Comparison of ENCODE assay signal across 19 cellular contexts in genomic region chr1:167681497-167682102, GRCh38. TPM values are rescaled to one million over a fixed set of nuclear protein-coding genes. Genes with fewer than 3 reads are reported as not detected.
DNase-seq lines count a peak whose midpoint lies in the region; ATAC-seq and TF ChIP-seq lines count a peak whose summit lies in the region.
"Had no signal": no experiment of that assay in that cellular context is flagged by ENCODE, and none has a peak within 500 bp of the region (broad histone marks: within the 10 kb centered on the region; RNA-seq: fewer than 3 reads in every experiment).

No MANE protein-coding gene starts in this region.

- H3K36me3 ChIP-seq in CD8-positive, alpha-beta memory T cell (ENCODE audit: insufficient read depth, low read length) = peaks cover 59% of the 10 kb centered on the region
- H3K36me3 ChIP-seq in gastrocnemius medialis = no peaks in the 10 kb centered on the region
- H3K36me3 ChIP-seq in MG63 = no peaks in the 10 kb centered on the region
- H3K36me3 ChIP-seq: sigmoid colon, uterus had no signal

- H3K9me3 ChIP-seq in CD8-positive, alpha-beta memory T cell (ENCODE audit: low read length) = no peaks in the 10 kb centered on the region
- no peaks in the 10 kb centered on the region for H3K9me3 ChIP-seq in gastrocnemius medialis
- no peaks in the 10 kb centered on the region for H3K9me3 ChIP-seq in MG63
- H3K9me3 ChIP-seq: sigmoid colon, uterus had no signal

- CTCF ChIA-PET in CD8-positive, alpha-beta memory T cell (lab: Charles Lee) = interaction anchor here (1.0 to 2.9 kb wide), 3 partner anchors 50 to 124 kb away, joined by 4 to 13 read pairs (median 4); no protein-coding TSS in a partner anchor
- CTCF ChIA-PET in activated B cell treated with CpG ODN at 0.5 μM for 24 hours (lab: Charles Lee) = interaction anchor here (1.9 kb wide), 1 partner anchor 81 kb away, joined by 14 read pairs; no protein-coding TSS in a partner anchor

- no peaks in the 10 kb centered on the region for H3K27me3 Mint-ChIP-seq in CD8-positive, alpha-beta memory T cell
- no peaks in the 10 kb centered on the region for H3K27me3 Mint-ChIP-seq in activated B cell treated with CpG ODN at 0.5 μM for 24 hours
- H3K27me3 Mint-ChIP-seq: activated T-cell treated with anti-CD3 and anti-CD28 coated beads, Interleukin-2, amount 50 U/mL, for 24 hours; dendritic cell treated with granulocyte-macrophage colony-stimulating factor and Interleukin-4, amounts not matched to agents 40 ng/mL and 50 ng/mL, for 4 days had no signal

- POLR2A ChIA-PET in CD8-positive, alpha-beta memory T cell (lab: Charles Lee) = no interaction called here
- POLR2A ChIA-PET in activated B cell treated with CpG ODN at 0.5 μM for 24 hours (lab: Charles Lee) = interaction anchor here (1.1 to 1.7 kb wide), 3 partner anchors 48 to 80 kb away, joined by 3 to 5 read pairs (median 4); no protein-coding TSS in a partner anchor

- H3K4me1 ChIP-seq in CD8-positive, alpha-beta memory T cell (ENCODE audit: insufficient read depth, low read length) = peaks cover 25% of the 10 kb centered on the region
- peaks cover 73 to 86% of the 10 kb centered on the region in 2 donors for H3K4me1 ChIP-seq in gastrocnemius medialis
- H3K4me1 ChIP-seq: uterus had no signal

- H3K4me3 ChIP-seq in CD8-positive, alpha-beta memory T cell (ENCODE audit: low read length) = no peak overlapping the region
- H3K4me3 ChIP-seq in gastrocnemius medialis (no peak overlapping the region), MG63 (no peak overlapping the region)
- H3K4me3 ChIP-seq: sigmoid colon, uterus had no signal

- TF ChIP-seq POLR2A in gastrocnemius medialis (IDR thresholded peaks at IDR 0.05) = no peak
- no peak for TF ChIP-seq POLR2A in erythroblast (IDR thresholded peaks at IDR 0.05; ENCODE audit: low read length)

- H3K27ac Mint-ChIP-seq in CD8-positive, alpha-beta memory T cell = peak overlapping the region in 3 of 8 donors; percentile 86 to 97 (median 91)
- H3K27ac Mint-ChIP-seq in activated B cell treated with CpG ODN at 0.5 μM for 24 hours = no peak overlapping the region
- H3K27ac Mint-ChIP-seq: activated T-cell treated with anti-CD3 and anti-CD28 coated beads, Interleukin-2, amount 50 U/mL, for 24 hours; dendritic cell treated with granulocyte-macrophage colony-stimulating factor and Interleukin-4, amounts not matched to agents 40 ng/mL and 50 ng/mL, for 4 days; nephron had no signal

- in situ Hi-C loops in gastrocnemius medialis (cut with MboI; ENCODE audit: low sequenced_read_pairs in 4 of 4) = loop anchor here in 1 of 4 donors (25.0 kb wide), 1 partner anchor 619 kb away; no protein-coding TSS in a partner anchor

- no peaks in the 10 kb centered on the region for H3K27me3 ChIP-seq in CD8-positive, alpha-beta memory T cell (ENCODE audit: insufficient read depth, low read length, poor library complexity, severe bottlenecking)
- H3K27me3 ChIP-seq in gastrocnemius medialis (no peaks in the 10 kb centered on the region), MG63 (no peaks in the 10 kb centered on the region)
- H3K27me3 ChIP-seq: sigmoid colon, uterus had no signal

- peaks cover 23 to 24% (median 23%) of the 10 kb centered on the region in 3 donors for H3K4me1 Mint-ChIP-seq in CD8-positive, alpha-beta memory T cell
- H3K4me1 Mint-ChIP-seq in activated B cell treated with CpG ODN at 0.5 μM for 24 hours = peaks cover 16% of the 10 kb centered on the region

- intact Hi-C loops in activated B cell treated with CpG ODN at 0.5 μM for 24 hours (cut with micrococcal nuclease) (no loop called here), left ventricle myocardium superior (cut with micrococcal nuclease) (no loop called here), gastrocnemius medialis (cut with DNase I; ENCODE audit: low total_unique reads) (no loop called here)

- ATAC-seq in activated B cell treated with CpG ODN at 0.5 μM for 24 hours (ENCODE audit: low read depth) (no peak), left ventricle myocardium superior (peak; percentile 76), gastrocnemius medialis (peak; percentile 7 to 12), GM18520 (IDR thresholded peaks at IDR 0.05; ENCODE audit: unreplicated experiment) (no peak)

- H3K36me3 Mint-ChIP-seq in CD8-positive, alpha-beta memory T cell = peaks cover 4 to 44% (median 15%) of the 10 kb centered on the region in 3 donors
- H3K36me3 Mint-ChIP-seq in activated B cell treated with CpG ODN at 0.5 μM for 24 hours (ENCODE audit: low read depth) = peaks cover 48% of the 10 kb centered on the region

- peak overlapping the region; percentile 1 for H3K27ac ChIP-seq in CD8-positive, alpha-beta memory T cell (ENCODE audit: low read depth, low read length)
- peak overlapping the region; percentile 82 to 92 (median 86) for H3K27ac ChIP-seq in gastrocnemius medialis
- H3K27ac ChIP-seq: uterus had no signal

- no peak for DNase-seq in CD8-positive, alpha-beta memory T cell
- DNase-seq in activated B cell treated with CpG ODN at 0.5 μM for 24 hours = no peak
- DNase-seq in left ventricle myocardium superior = peak; percentile 38
- no peak for DNase-seq in gastrocnemius medialis
- DNase-seq in MG63 = no peak
- no peak for DNase-seq in erythroblast (lab: John Stamatoyannopoulos, UW)
- DNase-seq: activated T-cell treated with anti-CD3 and anti-CD28 coated beads, Interleukin-2, amount 50 U/mL, for 24 hours; aorta; IMR-90; kidney glomerular epithelial cell; NCI-H1105 treated with DMSO at 0.1 percent for 48 hours; sigmoid colon; stimulated activated CD4-positive, alpha-beta T cell treated with anti-CD3 and anti-CD28 coated beads, Interleukin-4, amount 100 ng/mL, for 1 hour; T-helper 2 cell; uterus had no signal

- no peak overlapping the region for H3K4me3 Mint-ChIP-seq in CD8-positive, alpha-beta memory T cell
- H3K4me3 Mint-ChIP-seq in activated B cell treated with CpG ODN at 0.5 μM for 24 hours = peak overlapping the region; percentile 25
- H3K4me3 Mint-ChIP-seq: activated T-cell treated with anti-CD3 and anti-CD28 coated beads, Interleukin-2, amount 50 U/mL, for 24 hours; dendritic cell treated with granulocyte-macrophage colony-stimulating factor and Interleukin-4, amounts not matched to agents 40 ng/mL and 50 ng/mL, for 4 days; nephron had no signal

- no peaks in the 10 kb centered on the region for H3K9me3 Mint-ChIP-seq in CD8-positive, alpha-beta memory T cell
- no peaks in the 10 kb centered on the region for H3K9me3 Mint-ChIP-seq in activated B cell treated with CpG ODN at 0.5 μM for 24 hours
- H3K9me3 Mint-ChIP-seq: activated T-cell treated with anti-CD3 and anti-CD28 coated beads, Interleukin-2, amount 50 U/mL, for 24 hours; dendritic cell treated with granulocyte-macrophage colony-stimulating factor and Interleukin-4, amounts not matched to agents 40 ng/mL and 50 ng/mL, for 4 days; nephron had no signal

- TF ChIP-seq CTCF in activated B cell treated with CpG ODN at 0.5 μM for 24 hours (IDR thresholded peaks at IDR 0.05) (no peak), gastrocnemius medialis (IDR thresholded peaks at IDR 0.05 in 4 of 5, conservative IDR thresholded peaks at IDR 0.05 in 1 of 5) (no peak)

RNA-seq across cellular contexts. Expression of gene MPZL1, which starts 40.2 kb away (rescaled TPM):
- 10 to 100 TPM; 15.6 to 17.9 TPM for total RNA-seq in CD8-positive, alpha-beta memory T cell
- 8.2 TPM for polyA plus RNA-seq in CD8-positive, alpha-beta memory T cell
- 27.2 and 27.4 TPM in 2 replicates for total RNA-seq in activated B cell treated with CpG ODN at 0.5 μM for 24 hours
- 34.7 TPM for total RNA-seq in left ventricle myocardium superior
- total RNA-seq in gastrocnemius medialis = 10 to 100 TPM in 3 of 4 donors, 1 to 10 TPM in 1; 9.2 to 15.7 (median 11.7) TPM
- 126 and 136 TPM in 2 replicates for total RNA-seq in MG63 (2014; rRNA removed; shearing (Covaris generic); ENCODE audit: low replicate concordance)

RNA-seq across cellular contexts. Expression of gene RCSD1, which starts 51.6 kb away (rescaled TPM):
- total RNA-seq in CD8-positive, alpha-beta memory T cell = 10 to 100 TPM; 45.9 to 47.9 TPM
- polyA plus RNA-seq in CD8-positive, alpha-beta memory T cell = 171 TPM
- total RNA-seq in activated B cell treated with CpG ODN at 0.5 μM for 24 hours (184 and 185 TPM in 2 replicates), left ventricle myocardium superior (45.3 TPM), gastrocnemius medialis (10 to 100 TPM in 1 of 4 donors, 1 to 10 TPM in 3; 6.0 to 14.8 (median 7.5) TPM)
- not detected in 2 replicates for total RNA-seq in MG63 (2014; rRNA removed; shearing (Covaris generic); ENCODE audit: low replicate concordance)
- total RNA-seq: IMR-90 had no signal
- polyA plus RNA-seq: BJ had no signal

Comparison
In these comparisons a context has a peak if more than half of its experiments do, and no peak if none do; other contexts are left out.
1. ATAC-seq: peak in left ventricle myocardium superior (single experiment) and gastrocnemius medialis (2 of 2); none in activated B cell treated with CpG ODN at 0.5 μM for 24 hours (single experiment) and GM18520 (single experiment).